ENCODE assay signal across 1 cellular context in the genomic region with DNA sequence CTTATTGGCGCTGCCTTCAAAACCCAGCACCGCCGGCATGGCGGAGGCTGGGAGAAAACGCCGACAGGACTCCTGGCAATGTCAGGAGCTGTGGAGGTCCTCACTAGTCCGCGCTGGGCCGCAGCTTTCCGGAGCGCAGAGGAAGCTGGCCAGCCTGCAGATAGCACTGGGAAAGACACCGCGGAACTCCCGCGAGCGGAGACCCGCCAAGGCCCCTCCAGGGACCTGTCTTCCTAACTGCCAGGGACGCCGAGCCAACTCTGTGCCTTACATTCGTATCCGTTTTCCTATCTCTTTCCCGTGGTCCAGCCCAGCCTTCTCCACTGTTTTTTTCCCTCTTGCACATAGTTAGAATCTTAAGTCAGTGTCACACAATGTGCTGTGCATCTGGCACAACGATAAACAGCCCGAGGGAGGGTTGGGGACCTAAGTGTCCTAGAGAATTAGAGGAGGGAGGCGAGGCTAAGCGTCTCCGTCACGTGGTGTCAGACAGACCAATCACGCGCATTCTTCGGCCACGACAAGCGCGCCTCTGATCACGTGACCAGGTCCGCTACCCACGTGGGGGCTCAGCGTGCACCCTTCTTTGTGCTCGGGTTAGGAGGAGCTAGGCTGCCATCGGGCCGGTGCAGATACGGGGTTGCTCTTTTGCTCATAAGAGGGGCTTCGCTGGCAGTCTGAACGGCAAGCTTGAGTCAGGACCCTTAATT.
A peak's percentile ranks its signal among the peaks of the same experiment; 100 is the strongest.
TF ChIP-seq lines count a peak whose summit lies in the region.

A gene (plus strand): TSS at position 582 of the 710 bp plus-strand sequence. CDS start 420 bp downstream, outside the sequence.
A gene (minus strand): TSS at position 168 of the 710 bp plus-strand sequence. CDS start 129 bp downstream, at position 39.

TF ChIP-seq in liver, 16 proteins besides CTCF, POLR2A, EP300 and RAD21 (continued from another document):
- TF ChIP-seq, protein P1, sequence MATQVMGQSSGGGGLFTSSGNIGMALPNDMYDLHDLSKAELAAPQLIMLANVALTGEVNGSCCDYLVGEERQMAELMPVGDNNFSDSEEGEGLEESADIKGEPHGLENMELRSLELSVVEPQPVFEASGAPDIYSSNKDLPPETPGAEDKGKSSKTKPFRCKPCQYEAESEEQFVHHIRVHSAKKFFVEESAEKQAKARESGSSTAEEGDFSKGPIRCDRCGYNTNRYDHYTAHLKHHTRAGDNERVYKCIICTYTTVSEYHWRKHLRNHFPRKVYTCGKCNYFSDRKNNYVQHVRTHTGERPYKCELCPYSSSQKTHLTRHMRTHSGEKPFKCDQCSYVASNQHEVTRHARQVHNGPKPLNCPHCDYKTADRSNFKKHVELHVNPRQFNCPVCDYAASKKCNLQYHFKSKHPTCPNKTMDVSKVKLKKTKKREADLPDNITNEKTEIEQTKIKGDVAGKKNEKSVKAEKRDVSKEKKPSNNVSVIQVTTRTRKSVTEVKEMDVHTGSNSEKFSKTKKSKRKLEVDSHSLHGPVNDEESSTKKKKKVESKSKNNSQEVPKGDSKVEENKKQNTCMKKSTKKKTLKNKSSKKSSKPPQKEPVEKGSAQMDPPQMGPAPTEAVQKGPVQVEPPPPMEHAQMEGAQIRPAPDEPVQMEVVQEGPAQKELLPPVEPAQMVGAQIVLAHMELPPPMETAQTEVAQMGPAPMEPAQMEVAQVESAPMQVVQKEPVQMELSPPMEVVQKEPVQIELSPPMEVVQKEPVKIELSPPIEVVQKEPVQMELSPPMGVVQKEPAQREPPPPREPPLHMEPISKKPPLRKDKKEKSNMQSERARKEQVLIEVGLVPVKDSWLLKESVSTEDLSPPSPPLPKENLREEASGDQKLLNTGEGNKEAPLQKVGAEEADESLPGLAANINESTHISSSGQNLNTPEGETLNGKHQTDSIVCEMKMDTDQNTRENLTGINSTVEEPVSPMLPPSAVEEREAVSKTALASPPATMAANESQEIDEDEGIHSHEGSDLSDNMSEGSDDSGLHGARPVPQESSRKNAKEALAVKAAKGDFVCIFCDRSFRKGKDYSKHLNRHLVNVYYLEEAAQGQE (IDR thresholded peaks at IDR 0.05): peak; percentile 66
- TF ChIP-seq HNF4G (IDR thresholded peaks at IDR 0.05): no peak
TF ChIP-seq in liver: peak in this region for 8.
